Comparison of ENCODE assay signal across 8 cellular contexts in the genomic region with DNA sequence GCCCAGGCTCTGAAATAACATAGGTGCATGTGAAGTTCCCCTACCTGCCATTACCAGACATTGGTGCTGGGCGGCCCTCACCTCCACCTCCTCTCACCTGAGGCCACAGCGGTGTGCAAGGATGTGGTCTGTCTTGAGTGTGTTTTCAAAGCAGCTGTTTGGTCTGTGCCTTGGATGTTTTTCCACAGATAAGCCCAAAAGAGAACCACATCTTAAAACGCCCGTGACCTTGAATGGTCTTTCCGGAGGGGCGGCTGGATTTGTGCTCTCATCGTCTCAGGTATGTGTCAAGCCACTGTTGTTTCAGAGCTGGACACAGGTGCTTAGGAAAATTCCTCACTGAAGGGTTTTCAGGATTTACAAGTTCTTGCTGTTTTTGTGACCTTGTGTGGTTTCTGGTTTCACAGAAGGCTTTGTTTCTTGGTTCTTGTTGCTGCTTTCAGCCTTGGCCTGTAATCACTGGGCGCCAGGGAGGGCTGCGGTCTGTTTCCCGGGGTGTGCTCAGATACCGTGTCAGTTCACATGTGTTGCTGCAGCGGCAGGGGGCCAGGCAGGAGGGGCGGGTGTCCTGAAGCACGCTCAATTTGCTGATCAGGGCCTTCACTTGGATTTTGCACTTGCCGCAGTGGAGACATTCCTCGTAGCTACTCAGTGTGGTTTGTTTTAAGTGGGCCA.
DNase-seq lines count a peak whose midpoint lies in the region; ATAC-seq and FAIRE-seq lines count a peak whose summit lies in the region.

No MANE protein-coding gene starts in this region.

- no peaks in the 10 kb centered on the region for H3K9me3 ChIP-seq in T-helper 17 cell (ENCODE audit: control insufficient read depth, low read length, poor library complexity, severe bottlenecking)

- peak; percentile 56 for ATAC-seq in HG02885 (IDR thresholded peaks at IDR 0.05; ENCODE audit: poor library complexity, unreplicated experiment)
- peak; percentile 68 for ATAC-seq in T-helper 17 cell
- peak; percentile 33 for ATAC-seq in Right ventricle myocardium superior (ENCODE audit: poor library complexity)
- peak; percentile 79 for ATAC-seq in stimulated activated memory B cell treated with anti-CD40 and anti-IgM and Interleukin-4, amounts not matched to agents 10 μg/mL and 1 μg/mL and 100 μg/mL, for 72 hours
- no peak for ATAC-seq in GM18517 (IDR thresholded peaks at IDR 0.05; ENCODE audit: unreplicated experiment)

- H3K9me3 Mint-ChIP-seq in stimulated activated memory B cell treated with anti-CD40 and anti-IgM and Interleukin-4, amounts not matched to agents 10 μg/mL and 1 μg/mL and 100 μg/mL, for 72 hours = no peaks in the 10 kb centered on the region

- DNase-seq in GM18507 (ENCODE audit: extremely low spot score, insufficient read length, low read depth) = peak; percentile 5
- no peak for DNase-seq in T-helper 17 cell
- peak; percentile 60 for DNase-seq in Right ventricle myocardium superior
- DNase-seq in NCI-H1930 (lab: John Stamatoyannopoulos, UW) = no peak
- DNase-seq in substantia nigra (lab: John Stamatoyannopoulos, UW) = no peak

- H3K4me3 Mint-ChIP-seq in T-helper 17 cell = peak overlapping the region; percentile 47
- peak overlapping the region; percentile 42 for H3K4me3 Mint-ChIP-seq in stimulated activated memory B cell treated with anti-CD40 and anti-IgM and Interleukin-4, amounts not matched to agents 10 μg/mL and 1 μg/mL and 100 μg/mL, for 72 hours

- peaks cover 17% of the 10 kb centered on the region for H3K4me1 Mint-ChIP-seq in T-helper 17 cell
- peaks cover 43% of the 10 kb centered on the region for H3K4me1 Mint-ChIP-seq in stimulated activated memory B cell treated with anti-CD40 and anti-IgM and Interleukin-4, amounts not matched to agents 10 μg/mL and 1 μg/mL and 100 μg/mL, for 72 hours

- peaks cover 13% of the 10 kb centered on the region for H3K27me3 Mint-ChIP-seq in T-helper 17 cell
- peaks cover 21% of the 10 kb centered on the region for H3K27me3 Mint-ChIP-seq in stimulated activated memory B cell treated with anti-CD40 and anti-IgM and Interleukin-4, amounts not matched to agents 10 μg/mL and 1 μg/mL and 100 μg/mL, for 72 hours

- H3K36me3 Mint-ChIP-seq in T-helper 17 cell (ENCODE audit: low read depth) = no peaks in the 10 kb centered on the region
- no peaks in the 10 kb centered on the region for H3K36me3 Mint-ChIP-seq in stimulated activated memory B cell treated with anti-CD40 and anti-IgM and Interleukin-4, amounts not matched to agents 10 μg/mL and 1 μg/mL and 100 μg/mL, for 72 hours

- peak overlapping the region; percentile 74 for H3K27ac Mint-ChIP-seq in T-helper 17 cell
- H3K27ac Mint-ChIP-seq in stimulated activated memory B cell treated with anti-CD40 and anti-IgM and Interleukin-4, amounts not matched to agents 10 μg/mL and 1 μg/mL and 100 μg/mL, for 72 hours = peak overlapping the region; percentile 59

- intact Hi-C loops in Right ventricle myocardium superior (cut with DNase I) = loop anchor here (5.0 to 10.0 kb wide), 2 partner anchors 124 to 288 kb away; no protein-coding TSS in a partner anchor

- no peak for FAIRE-seq in GM18507 (lab: Jason Lieb, UNC)

- no peak overlapping the region for H3K27ac ChIP-seq in substantia nigra (ENCODE audit: low read depth, low read length, poor library complexity, severe bottlenecking)

Comparison
In these comparisons a context has a peak if more than half of its experiments do, and no peak if none do; other contexts are left out.
1. DNase-seq: peak in GM18507 (single experiment) and Right ventricle myocardium superior (single experiment); none in T-helper 17 cell (0 of 3), NCI-H1930 (0 of 2) and substantia nigra (0 of 49).